In the genomic region with DNA sequence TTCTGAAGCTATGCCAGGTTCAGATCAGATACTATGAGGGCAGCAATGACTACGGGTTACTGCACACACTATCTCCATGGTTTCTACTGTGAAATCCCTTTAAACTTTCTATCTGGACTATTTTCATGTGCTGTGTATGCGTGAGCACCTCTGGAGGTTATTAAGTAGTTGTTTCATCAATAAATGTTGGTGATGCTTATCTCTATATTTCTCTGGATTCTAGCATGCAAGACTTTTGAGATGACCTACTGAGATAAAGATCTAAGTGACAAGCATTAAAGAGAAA, we compare ENCODE assay signal across 18 cellular contexts.
A peak's percentile ranks its signal among the peaks of the same experiment; 100 is the strongest.
DNase-seq lines count a peak whose midpoint lies in the region; ATAC-seq and TF ChIP-seq lines count a peak whose summit lies in the region.
"Had no signal": no experiment of that assay in that cellular context is flagged by ENCODE, and none has a peak within 500 bp of the region (broad histone marks: within the 10 kb centered on the region; RNA-seq: fewer than 3 reads in every experiment).

No MANE protein-coding gene starts in this region.

- no peaks in the 10 kb centered on the region for H3K36me3 ChIP-seq in PC-9 (ENCODE audit: low read depth)
- no peaks in the 10 kb centered on the region for H3K36me3 ChIP-seq in smooth muscle cell (ENCODE audit: low read depth)
- H3K36me3 ChIP-seq: upper lobe of left lung had no signal

- H4K20me1 ChIP-seq in PC-9 (ENCODE audit: insufficient read depth): no peaks in the 10 kb centered on the region
- no peaks in the 10 kb centered on the region for H4K20me1 ChIP-seq in smooth muscle cell (ENCODE audit: low read depth)

- no peaks in the 10 kb centered on the region for H3K27me3 ChIP-seq in PC-9 (ENCODE audit: insufficient read depth, low read depth)
- no peaks in the 10 kb centered on the region for H3K27me3 ChIP-seq in smooth muscle cell (ENCODE audit: low read depth)
- H3K27me3 ChIP-seq: upper lobe of left lung had no signal

- no peaks in the 10 kb centered on the region for H3F3A ChIP-seq in PC-9 (ENCODE audit: insufficient read depth, low read depth)
- peaks cover 6% of the 10 kb centered on the region for H3F3A ChIP-seq in smooth muscle cell (ENCODE audit: low read depth)

- H3K4me1 ChIP-seq in PC-9 (replicated peaks; ENCODE audit: insufficient read depth) (peaks cover 39% of the 10 kb centered on the region), smooth muscle cell (ENCODE audit: low read depth) (peaks cover 12% of the 10 kb centered on the region)

- H3K4me3 ChIP-seq in PC-9 (peak overlapping the region; percentile 23; the same call in 1 of the 2 replicates), smooth muscle cell (no peak overlapping the region)
- H3K4me3 ChIP-seq: upper lobe of left lung had no signal

- POLR2A ChIA-PET in PC-9 (lab: Charles Lee; ENCODE audit: unreplicated experiment): interaction anchor here (0.7 kb wide), 1 partner anchor 125 kb away, joined by 9 read pairs; no protein-coding TSS in a partner anchor
- POLR2A ChIA-PET in activated CD8-positive, alpha-beta T cell treated with anti-CD3 and anti-CD28 coated beads for 36 hours (lab: Charles Lee): no interaction called here

- H3K9me3 ChIP-seq in PC-9 (ENCODE audit: insufficient read depth, low read depth) (0 out of 2 replicates have a peak, but pooled peaks cover 9% of the 10 kb centered on the region), smooth muscle cell (replicated peaks; ENCODE audit: low read depth) (no peaks in the 10 kb centered on the region)
- H3K9me3 ChIP-seq: upper lobe of left lung had no signal

- TF ChIP-seq CTCF in PC-9 (conservative IDR thresholded peaks at IDR 0.05) (no peak), smooth muscle cell (IDR thresholded peaks at IDR 0.05; ENCODE audit: borderline replicate concordance, insufficient read depth, poor library complexity, severe bottlenecking) (no peak)
- TF ChIP-seq CTCF in activated CD8-positive, alpha-beta T cell treated with anti-CD3 and anti-CD28 coated beads for 36 hours (IDR thresholded peaks at IDR 0.05): no peak

- peaks cover 4% of the 10 kb centered on the region for H3K4me1 Mint-ChIP-seq in activated CD8-positive, alpha-beta T cell treated with anti-CD3 and anti-CD28 coated beads for 36 hours (ENCODE audit: low read depth)
- H3K4me1 Mint-ChIP-seq: stimulated activated effector memory CD8-positive, alpha-beta T cell treated with anti-CD3 and anti-CD28 coated beads, Interleukin-12 subunit alpha, Interleukin-12 subunit beta, amount 100 ng/mL, for 72 hours had no signal

- intact Hi-C loops in PC-9 (cut with micrococcal nuclease; ENCODE audit: unreplicated experiment): no loop called here
- intact Hi-C loops in activated CD8-positive, alpha-beta T cell treated with anti-CD3 and anti-CD28 coated beads for 36 hours (cut with micrococcal nuclease): no loop called here

- H2AFZ ChIP-seq in PC-9 (no peak overlapping the region), smooth muscle cell (ENCODE audit: low read depth) (no peak overlapping the region)

- no TSS peak for BruUV-seq in PC-9 (replicated peaks; lab: Mats Ljungman, UMichigan)

- no peak overlapping the region for H3K27ac Mint-ChIP-seq in activated CD8-positive, alpha-beta T cell treated with anti-CD3 and anti-CD28 coated beads for 36 hours
- H3K27ac Mint-ChIP-seq: activated CD4-positive, alpha-beta T cell treated with anti-CD3 and anti-CD28 coated beads for 36 hours; stimulated activated effector memory CD8-positive, alpha-beta T cell treated with anti-CD3 and anti-CD28 coated beads, Interleukin-12 subunit alpha, Interleukin-12 subunit beta, amount 100 ng/mL, for 72 hours had no signal

- no peaks in the 10 kb centered on the region for H3K36me3 Mint-ChIP-seq in activated CD8-positive, alpha-beta T cell treated with anti-CD3 and anti-CD28 coated beads for 36 hours (ENCODE audit: low read depth)
- H3K36me3 Mint-ChIP-seq: stimulated activated effector memory CD8-positive, alpha-beta T cell treated with anti-CD3 and anti-CD28 coated beads, Interleukin-12 subunit alpha, Interleukin-12 subunit beta, amount 100 ng/mL, for 72 hours had no signal

- 82% methylated on average over 2 of the region's 2 CpGs for WGBS in smooth muscle cell (ENCODE audit: low lambda C conversion rate)

- H3K4me3 Mint-ChIP-seq in activated CD8-positive, alpha-beta T cell treated with anti-CD3 and anti-CD28 coated beads for 36 hours: no peak overlapping the region
- H3K4me3 Mint-ChIP-seq: activated CD4-positive, alpha-beta T cell treated with anti-CD3 and anti-CD28 coated beads for 36 hours; stimulated activated effector memory CD8-positive, alpha-beta T cell treated with anti-CD3 and anti-CD28 coated beads, Interleukin-12 subunit alpha, Interleukin-12 subunit beta, amount 100 ng/mL, for 72 hours had no signal

- H3K4me2 ChIP-seq in PC-9 (peak overlapping the region; percentile 65), smooth muscle cell (peak overlapping the region; percentile 41)

- H3K79me2 ChIP-seq in PC-9 (ENCODE audit: low read depth) (no peaks in the 10 kb centered on the region), smooth muscle cell (ENCODE audit: low read depth) (no peaks in the 10 kb centered on the region)

- H3K27me3 Mint-ChIP-seq in activated CD8-positive, alpha-beta T cell treated with anti-CD3 and anti-CD28 coated beads for 36 hours: peaks cover 11% of the 10 kb centered on the region

- no peak overlapping the region for H3K9ac ChIP-seq in smooth muscle cell (ENCODE audit: low read depth)

- H3K27ac ChIP-seq in PC-9 (peak overlapping the region; percentile 59), smooth muscle cell (ENCODE audit: low read depth) (no peak overlapping the region), substantia nigra (ENCODE audit: low read depth, low read length, poor library complexity, severe bottlenecking) (no peak overlapping the region)
- H3K27ac ChIP-seq: upper lobe of left lung had no signal

- ATAC-seq in GM19372 (IDR thresholded peaks at IDR 0.05; ENCODE audit: low read depth, unreplicated experiment) (peak; percentile 3), HG02763 (IDR thresholded peaks at IDR 0.05; ENCODE audit: unreplicated experiment) (peak; percentile 3)
- no peak for ATAC-seq in activated CD8-positive, alpha-beta T cell treated with anti-CD3 and anti-CD28 coated beads for 36 hours
- ATAC-seq: activated CD4-positive, alpha-beta T cell treated with anti-CD3 and anti-CD28 coated beads for 36 hours; stimulated activated effector memory CD8-positive, alpha-beta T cell treated with anti-CD3 and anti-CD28 coated beads, Interleukin-12 subunit alpha, Interleukin-12 subunit beta, amount 100 ng/mL, for 72 hours had no signal

- DNase-seq in PC-9 (no peak), smooth muscle cell (lab: John Stamatoyannopoulos, UW; ENCODE audit: unreplicated experiment) (no peak), NCI-H2171 (lab: John Stamatoyannopoulos, UW) (no peak), substantia nigra (lab: John Stamatoyannopoulos, UW) (no peak), NCI-H1048 (lab: John Stamatoyannopoulos, UW) (no peak)
- DNase-seq in activated CD8-positive, alpha-beta T cell treated with anti-CD3 and anti-CD28 coated beads for 36 hours: no peak
- DNase-seq: activated CD4-positive, alpha-beta T cell treated with anti-CD3 and anti-CD28 coated beads for 36 hours; activated gamma-delta T cell treated with Interleukin-2 at 50 U/mL for 16 hours; amygdala; GOT3; islet precursor cell; mesenchymal stem cell; NCI-H1694; NCI-H510A treated with DMSO at 0.1 percent for 48 hours; upper lobe of left lung had no signal

- CTCF ChIA-PET in PC-9 (lab: Charles Lee): interaction anchor here (0.5 kb wide), 1 partner anchor 620 kb away, joined by 3 read pairs; no protein-coding TSS in a partner anchor
- CTCF ChIA-PET in activated CD8-positive, alpha-beta T cell treated with anti-CD3 and anti-CD28 coated beads for 36 hours (lab: Charles Lee): interaction anchor here (0.7 kb wide), 1 partner anchor 612 kb away, joined by 3 read pairs; no protein-coding TSS in a partner anchor

- no peaks in the 10 kb centered on the region for H3K9me2 ChIP-seq in PC-9 (ENCODE audit: insufficient read depth)

- no peaks in the 10 kb centered on the region for H3K9me3 Mint-ChIP-seq in activated CD8-positive, alpha-beta T cell treated with anti-CD3 and anti-CD28 coated beads for 36 hours
- H3K9me3 Mint-ChIP-seq: stimulated activated effector memory CD8-positive, alpha-beta T cell treated with anti-CD3 and anti-CD28 coated beads, Interleukin-12 subunit alpha, Interleukin-12 subunit beta, amount 100 ng/mL, for 72 hours had no signal
